In genomic region chr17:7887038-7887481, GRCh38 we compare ENCODE assay signal across 1 cellular context.
TF ChIP-seq lines count a peak whose summit lies in the region.

No MANE protein-coding gene starts in this region.

TF ChIP-seq in IMR-90, 13 proteins besides CTCF, POLR2A, EP300 and RAD21 (continued from another document):
- no peak for TF ChIP-seq ELK1 (IDR thresholded peaks at IDR 0.05; ENCODE audit: borderline replicate concordance, low read depth, low read length)
- no peak for TF ChIP-seq SMC3 (IDR thresholded peaks at IDR 0.05; ENCODE audit: low read depth, low read length)
TF ChIP-seq in IMR-90: peak in this region for 0.
